ENCODE assay signal across 26 cellular contexts in the genomic region with DNA sequence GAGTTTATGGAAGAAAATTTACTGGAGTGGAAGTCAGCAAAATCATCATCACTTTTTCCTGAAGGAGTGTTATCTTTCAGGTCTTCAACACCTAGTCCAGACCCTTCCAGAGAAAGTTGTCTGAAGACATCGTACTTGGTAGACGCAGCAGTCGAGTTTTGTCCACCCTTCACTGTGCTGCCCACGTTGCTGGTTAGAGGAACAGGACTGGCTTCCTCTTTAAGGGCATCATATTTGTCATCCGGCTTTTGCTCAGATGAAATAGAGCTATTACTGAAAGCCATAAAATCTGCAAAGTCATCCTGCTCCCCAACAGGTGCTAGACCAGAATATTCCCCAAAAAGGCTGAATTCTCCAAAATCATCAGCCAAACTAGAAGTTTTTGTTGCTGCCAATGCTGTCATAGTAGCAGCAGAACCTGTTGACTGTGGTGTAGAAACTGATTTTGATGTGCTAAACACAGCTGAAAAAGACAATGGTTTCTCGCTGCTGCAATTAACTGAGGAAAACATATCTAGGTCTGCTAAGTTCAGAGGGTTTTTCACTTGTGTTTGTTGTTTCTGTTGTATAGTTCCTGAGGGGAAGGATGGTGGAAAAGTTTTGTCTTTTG. TPM values are rescaled to one million over a fixed set of nuclear protein-coding genes. Genes with fewer than 3 reads are reported as not detected.
A peak's percentile ranks its signal among the peaks of the same experiment; 100 is the strongest.
DNase-seq lines count a peak whose midpoint lies in the region; ATAC-seq, FAIRE-seq and TF ChIP-seq lines count a peak whose summit lies in the region.
"Had no signal": no experiment of that assay in that cellular context is flagged by ENCODE, and none has a peak within 500 bp of the region (broad histone marks: within the 10 kb centered on the region; RNA-seq: fewer than 3 reads in every experiment).

No MANE protein-coding gene starts in this region.

- intact Hi-C loops in Panc1 (cut with micrococcal nuclease; ENCODE audit: unreplicated experiment) (no loop called here), endothelial cell of umbilical vein (cut with micrococcal nuclease) (no loop called here), sciatic nerve (cut with DNase I) (no loop called here)

- ATAC-seq in Panc1 = no peak
- peak; percentile 68 to 77 for ATAC-seq in stimulated activated naive B cell treated with anti-CD40 and anti-IgM and Interleukin-4, amounts not matched to agents 10 μg/mL and 1 μg/mL and 100 μg/mL, for 72 hours (replicated peaks)
- no peak for ATAC-seq in sciatic nerve
- no peak for ATAC-seq in HG02938 (IDR thresholded peaks at IDR 0.05; ENCODE audit: unreplicated experiment)

- H3K27ac ChIP-seq in Panc1 (ENCODE audit: low read length) (no peak overlapping the region), endothelial cell of umbilical vein (ENCODE audit: insufficient read depth, low read depth, low read length) (no peak overlapping the region)
- H3K27ac ChIP-seq: brain microvascular endothelial cell, transverse colon had no signal

- H3K4me2 ChIP-seq in endothelial cell of umbilical vein (ENCODE audit: insufficient read depth, low read length) = no peak overlapping the region

- no peak overlapping the region for H2AFZ ChIP-seq in endothelial cell of umbilical vein (ENCODE audit: low read depth, low read length)

- H3K9me1 ChIP-seq in endothelial cell of umbilical vein (replicated peaks; ENCODE audit: control insufficient read depth, extremely low read depth, insufficient read depth, low read length) = no peaks in the 10 kb centered on the region

- H3K4me1 ChIP-seq in Panc1 (ENCODE audit: control insufficient read depth, insufficient read depth, low read length) (no peaks in the 10 kb centered on the region), endothelial cell of umbilical vein (ENCODE audit: control insufficient read depth, extremely low read depth, insufficient read depth, low read length) (peaks cover 7% of the 10 kb centered on the region)
- H3K4me1 ChIP-seq: transverse colon had no signal

- H3K27me3 ChIP-seq in Panc1 (ENCODE audit: control insufficient read depth, insufficient read depth, low read length) (no peaks in the 10 kb centered on the region), endothelial cell of umbilical vein (ENCODE audit: control insufficient read depth in 2 of 2, insufficient read depth in 2 of 2, low read length in 2 of 2) (no peaks in the 10 kb centered on the region)
- H3K27me3 ChIP-seq: brain microvascular endothelial cell, transverse colon had no signal

- no peaks in the 10 kb centered on the region for H4K20me1 ChIP-seq in endothelial cell of umbilical vein (replicated peaks; ENCODE audit: control insufficient read depth, extremely low read depth, insufficient read depth, low read length)

- H3K27me3 Mint-ChIP-seq in activated naive CD4-positive, alpha-beta T cell treated with anti-CD3 and anti-CD28 coated beads, Interleukin-2, amount 50 U/mL, for 24 hours = no peaks in the 10 kb centered on the region
- H3K27me3 Mint-ChIP-seq in stimulated activated naive B cell treated with anti-CD40 and anti-IgM and Interleukin-4, amounts not matched to agents 10 μg/mL and 1 μg/mL and 100 μg/mL, for 72 hours = no peaks in the 10 kb centered on the region

- no peak for TF ChIP-seq POLR2A in endothelial cell of umbilical vein (IDR thresholded peaks at IDR 0.05; ENCODE audit: low read depth, low read length)

- POLR2A ChIA-PET in Panc1 (lab: Charles Lee) = no interaction called here
- POLR2A ChIA-PET in endothelial cell of umbilical vein (lab: Charles Lee) = interaction anchor here (0.6 kb wide), 1 partner anchor 10 kb away, joined by 3 read pairs; no protein-coding TSS in a partner anchor

- H3K4me1 Mint-ChIP-seq in activated naive CD4-positive, alpha-beta T cell treated with anti-CD3 and anti-CD28 coated beads, Interleukin-2, amount 50 U/mL, for 24 hours = peaks cover 52% of the 10 kb centered on the region
- H3K4me1 Mint-ChIP-seq in stimulated activated naive B cell treated with anti-CD40 and anti-IgM and Interleukin-4, amounts not matched to agents 10 μg/mL and 1 μg/mL and 100 μg/mL, for 72 hours = peaks cover 18 to 35% of the 10 kb centered on the region in 2 donors

- BruUV-seq in Panc1 (replicated peaks; lab: Mats Ljungman, UMichigan) (TSS peak; percentile 63), endothelial cell of umbilical vein (replicated peaks; lab: Mats Ljungman, UMichigan) (TSS peak; percentile 28)

- H3K4me3 ChIP-seq in Panc1 (ENCODE audit: low read depth in 2 of 2, low read length in 2 of 2) (no peak overlapping the region), endothelial cell of umbilical vein (replicated peaks in 1 of 3; ENCODE audit: insufficient read depth in 1 of 3, low read depth in 1 of 3, low read length in 3 of 3) (no peak overlapping the region)
- H3K4me3 ChIP-seq: transverse colon had no signal

- H3K36me3 ChIP-seq in Panc1 (ENCODE audit: control insufficient read depth, insufficient read depth, low read length) = peaks cover 2% of the 10 kb centered on the region
- peaks cover 10 to 12% of the 10 kb centered on the region in 2 experiments for H3K36me3 ChIP-seq in endothelial cell of umbilical vein (ENCODE audit: control insufficient read depth in 2 of 2, extremely low read depth in 1 of 2, insufficient read depth in 2 of 2, low read length in 2 of 2)

- FAIRE-seq in endothelial cell of umbilical vein (lab: Jason Lieb, UNC) = no peak
- FAIRE-seq: G401.6, GM12891, kidney had no signal

- no peak for DNase-seq in activated naive CD4-positive, alpha-beta T cell treated with anti-CD3 and anti-CD28 coated beads, Interleukin-2, amount 50 U/mL, for 16 hours
- DNase-seq in Panc1 (ENCODE audit: low read depth, low spot score) (no peak), endothelial cell of umbilical vein (ENCODE audit: low read depth, low spot score) (no peak), sciatic nerve (ENCODE audit: low spot score) (no peak), DMS 273 treated with DMSO at 0.1 percent for 48 hours (lab: John Stamatoyannopoulos, UW) (no peak)
- no peak for DNase-seq in stimulated activated naive B cell treated with anti-CD40 and anti-IgM and Interleukin-4, amounts not matched to agents 10 μg/mL and 1 μg/mL and 100 μg/mL, for 72 hours
- DNase-seq: activated CD4-positive, CD25-positive, alpha-beta regulatory T cell; activated naive CD4-positive, alpha-beta T cell treated with Interleukin-2 at 50 U/mL for 16 hours; brain microvascular endothelial cell; COR-L47; foreskin fibroblast; hypothalamus; Kasumi-1; kidney; mesendoderm; NCI-H1105; NCI-H2107; NCI-H524 treated with DMSO at 0.1 percent for 48 hours; SHP77; stimulated activated CD4-positive, alpha-beta T cell treated with anti-CD3 and anti-CD28 coated beads, Interleukin-12 subunit alpha, Interleukin-12 subunit beta, amount 100 ng/mL, for 4 hours; T-helper 2 cell; transverse colon had no signal

- H3K9ac ChIP-seq in endothelial cell of umbilical vein (replicated peaks; ENCODE audit: extremely low read depth, insufficient read depth, low read length) = no peak overlapping the region

- no peak overlapping the region for H3K4me3 Mint-ChIP-seq in activated naive CD4-positive, alpha-beta T cell treated with anti-CD3 and anti-CD28 coated beads, Interleukin-2, amount 50 U/mL, for 24 hours
- no peak overlapping the region for H3K4me3 Mint-ChIP-seq in stimulated activated naive B cell treated with anti-CD40 and anti-IgM and Interleukin-4, amounts not matched to agents 10 μg/mL and 1 μg/mL and 100 μg/mL, for 72 hours

- CTCF ChIA-PET in Panc1 (lab: Charles Lee) (interaction anchor here (0.6 kb wide), 1 partner anchor 60 kb away, joined by 3 read pairs; no protein-coding TSS in a partner anchor), endothelial cell of umbilical vein (lab: Charles Lee) (interaction anchor here (0.6 to 2.2 kb wide), 2 partner anchors 16 to 319 kb away, joined by 3 to 8 read pairs; no protein-coding TSS in a partner anchor)

- no peaks in the 10 kb centered on the region for H3K9me3 Mint-ChIP-seq in activated naive CD4-positive, alpha-beta T cell treated with anti-CD3 and anti-CD28 coated beads, Interleukin-2, amount 50 U/mL, for 24 hours
- H3K9me3 Mint-ChIP-seq in stimulated activated naive B cell treated with anti-CD40 and anti-IgM and Interleukin-4, amounts not matched to agents 10 μg/mL and 1 μg/mL and 100 μg/mL, for 72 hours = no peaks in the 10 kb centered on the region

- peaks cover 6% of the 10 kb centered on the region for H3K79me2 ChIP-seq in endothelial cell of umbilical vein (ENCODE audit: control insufficient read depth, insufficient read depth, low read length)

- H3K9me3 ChIP-seq in Panc1 (ENCODE audit: control insufficient read depth, insufficient read depth, low read depth, low read length) = no peaks in the 10 kb centered on the region
- no peaks in the 10 kb centered on the region for H3K9me3 ChIP-seq in endothelial cell of umbilical vein (replicated peaks; ENCODE audit: control insufficient read depth, insufficient read depth, low read length)
- H3K9me3 ChIP-seq: transverse colon had no signal

- H3K36me3 Mint-ChIP-seq in activated naive CD4-positive, alpha-beta T cell treated with anti-CD3 and anti-CD28 coated beads, Interleukin-2, amount 50 U/mL, for 24 hours = peaks cover 12% of the 10 kb centered on the region
- H3K36me3 Mint-ChIP-seq in stimulated activated naive B cell treated with anti-CD40 and anti-IgM and Interleukin-4, amounts not matched to agents 10 μg/mL and 1 μg/mL and 100 μg/mL, for 72 hours = peaks cover 17 to 50% of the 10 kb centered on the region in 2 donors

- peak overlapping the region; percentile 86 for H3K27ac Mint-ChIP-seq in activated naive CD4-positive, alpha-beta T cell treated with anti-CD3 and anti-CD28 coated beads, Interleukin-2, amount 50 U/mL, for 24 hours
- H3K27ac Mint-ChIP-seq in stimulated activated naive B cell treated with anti-CD40 and anti-IgM and Interleukin-4, amounts not matched to agents 10 μg/mL and 1 μg/mL and 100 μg/mL, for 72 hours = peak overlapping the region; percentile 82

- TF ChIP-seq CTCF in Panc1 (IDR thresholded peaks at IDR 0.05) (no peak), endothelial cell of umbilical vein (IDR thresholded peaks at IDR 0.05; ENCODE audit: extremely low read depth in 1 of 2, insufficient read depth in 1 of 2, low read depth in 1 of 2, low read length in 2 of 2) (no peak)

- dilution Hi-C loops in endothelial cell of umbilical vein (cut with MboI; ENCODE audit: extremely low pct_ligation_motif_present, low sequenced_read_pairs) = no loop called here

- in situ Hi-C loops in Panc1 (cut with HindIII; ENCODE audit: low pct_unique_long_range_greater_than_20kb, low sequenced_read_pairs) = no loop called here

RNA-seq across cellular contexts. Expression of gene SYNRG, which starts 55.8 kb away (rescaled TPM):
- total RNA-seq in Panc1 (2021; ENCODE audit: unreplicated experiment) (30.8 TPM), endothelial cell of umbilical vein (42.2 and 43.3 TPM in 2 replicates), sciatic nerve (49.6 TPM)
- 12.8 TPM for polyA plus RNA-seq in Panc1 (2012; ENCODE audit: insufficient read length)
- polyA plus RNA-seq in endothelial cell of umbilical vein = 12.6 and 15.3 TPM in 2 replicates
- polyA plus RNA-seq in endothelial cell of umbilical vein (2011; cell fraction: cytosol; rRNA removed) = 12.9 and 14.8 TPM in 2 replicates
- polyA plus RNA-seq in endothelial cell of umbilical vein (2011; cell fraction: nucleus; rRNA removed) = 37.6 and 42.0 TPM in 2 replicates
- polyA plus RNA-seq in endothelial cell of umbilical vein (2012) = 25.4 and 30.1 TPM in 2 replicates
- 56.7 and 57.5 TPM in 2 replicates for polyA minus RNA-seq in endothelial cell of umbilical vein
- polyA minus RNA-seq in endothelial cell of umbilical vein (2011; cell fraction: cytosol; rRNA and poly(A)+ RNA removed) = 10.3 TPM
- 39.0 and 61.9 TPM in 2 replicates for polyA minus RNA-seq in endothelial cell of umbilical vein (2011; cell fraction: nucleus; rRNA and poly(A)+ RNA removed)

Comparison
In these comparisons a context has a peak if more than half of its experiments do, and no peak if none do; other contexts are left out.
1. ATAC-seq: peak in stimulated activated naive B cell treated with anti-CD40 and anti-IgM and Interleukin-4, amounts not matched to agents 10 μg/mL and 1 μg/mL and 100 μg/mL, for 72 hours (2 of 2); none in Panc1 (single experiment), sciatic nerve (single experiment) and HG02938 (single experiment).